16 cellular contexts compared by ENCODE assay signal in the genomic region with DNA sequence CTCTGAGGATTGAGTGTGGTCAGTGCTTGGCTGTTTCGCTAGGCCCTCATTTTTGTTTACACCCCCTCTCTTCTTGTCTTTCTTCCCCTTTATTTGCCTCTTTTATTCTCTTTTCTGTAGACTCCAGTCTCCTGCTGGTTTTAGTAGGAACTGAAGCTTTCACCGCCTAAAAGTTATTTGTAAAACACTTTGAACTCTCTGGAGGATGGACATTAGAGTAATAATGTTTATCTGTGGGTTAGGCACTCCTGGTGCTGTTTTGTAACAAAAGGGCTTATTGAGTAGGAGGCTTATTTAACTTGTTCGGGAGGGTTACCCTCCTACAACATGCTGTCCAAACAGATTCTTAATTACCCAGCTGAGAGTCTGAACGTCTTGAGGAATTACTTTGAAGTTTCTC. TPM values are rescaled to one million over a fixed set of nuclear protein-coding genes. Genes with fewer than 3 reads are reported as not detected.
DNase-seq lines count a peak whose midpoint lies in the region; FAIRE-seq and TF ChIP-seq lines count a peak whose summit lies in the region.
"Had no signal": no experiment of that assay in that cellular context is flagged by ENCODE, and none has a peak within 500 bp of the region (broad histone marks: within the 10 kb centered on the region; RNA-seq: fewer than 3 reads in every experiment).

No MANE protein-coding gene starts in this region.

- peak; percentile 43 for TF ChIP-seq CTCF in HFFc6 (IDR thresholded peaks at IDR 0.05)
- TF ChIP-seq CTCF in prostate gland (IDR thresholded peaks at IDR 0.05), result no peak

- TF ChIP-seq POLR2A in prostate gland (IDR thresholded peaks at IDR 0.05), result no peak
- no peak for TF ChIP-seq POLR2A in GM12891 (IDR thresholded peaks at IDR 0.05; ENCODE audit: low read depth, low read length)

- intact Hi-C loops in prostate gland (cut with DNase I), result loop anchor here (5.0 kb wide), 2 partner anchors 102 to 132 kb away; no protein-coding TSS in a partner anchor

- H3K4me1 Mint-ChIP-seq in HFFc6 (ENCODE audit: low read depth), result peaks cover 54% of the 10 kb centered on the region

- H3K27ac ChIP-seq in mesodermal cell (ENCODE audit: low read depth, low read length, severe bottlenecking) (peak overlapping the region; percentile 16), prostate gland (no peak overlapping the region)
- H3K27ac ChIP-seq: C4-2B had no signal

- peaks cover 2% of the 10 kb centered on the region; the same call in 1 of the 2 replicates for H3K27me3 Mint-ChIP-seq in HFFc6 (ENCODE audit: insufficient read depth)

- no peak for FAIRE-seq in GM12891 (lab: Jason Lieb, UNC)

- H3K9me3 ChIP-seq in mesodermal cell (ENCODE audit: control insufficient read depth, low read length), result no peaks in the 10 kb centered on the region
- H3K9me3 ChIP-seq in prostate gland, result no peaks in the 10 kb centered on the region

- no peaks in the 10 kb centered on the region for H3K9me3 Mint-ChIP-seq in HFFc6
- H3K9me3 Mint-ChIP-seq: activated naive CD8-positive, alpha-beta T cell treated with anti-CD3 and anti-CD28 coated beads for 36 hours; dendritic cell treated with granulocyte-macrophage colony-stimulating factor and Interleukin-4, amounts not matched to agents 40 ng/mL and 50 ng/mL, for 4 days; stimulated activated naive B cell treated with anti-CD40 and anti-IgM and Interleukin-4, amounts not matched to agents 10 μg/mL and 1 μg/mL and 100 μg/mL, for 72 hours had no signal

- H3K4me3 Mint-ChIP-seq in HFFc6, result no peak overlapping the region
- H3K4me3 Mint-ChIP-seq: dendritic cell treated with granulocyte-macrophage colony-stimulating factor and Interleukin-4, amounts not matched to agents 40 ng/mL and 50 ng/mL, for 4 days; stimulated activated naive B cell treated with anti-CD40 and anti-IgM and Interleukin-4, amounts not matched to agents 10 μg/mL and 1 μg/mL and 100 μg/mL, for 72 hours had no signal

- DNase-seq in CD1c-positive myeloid dendritic cell (ENCODE audit: extremely low spot score), result peak; percentile 52
- no peak for DNase-seq in HFFc6
- DNase-seq in amniotic epithelial cell (ENCODE audit: low read depth), result peak; percentile 59
- DNase-seq in prostate gland (ENCODE audit: low spot score), result no peak
- DNase-seq in stimulated activated CD4-positive, alpha-beta T cell treated with anti-CD3 and anti-CD28 coated beads, Interleukin-2, amount 100 ng/mL, for 48 hours, result no peak
- DNase-seq in NCI-H1105 treated with DMSO at 0.1 percent for 48 hours (lab: John Stamatoyannopoulos, UW), result no peak
- DNase-seq in GM12891 (ENCODE audit: insufficient read length, low spot score), result no peak
- DNase-seq: activated naive CD8-positive, alpha-beta T cell treated with anti-CD3 and anti-CD28 coated beads for 36 hours; left ventricle myocardium superior; NCI-H1694 treated with DMSO at 0.1 percent for 48 hours; NK-92 treated with Interleukin-12 subunit alpha and Interleukin-12 subunit beta, amount 100 ng/mL, for 24 hours; occipital lobe; stimulated activated naive B cell treated with anti-CD40 and anti-IgM and Interleukin-4, amounts not matched to agents 10 μg/mL and 1 μg/mL and 100 μg/mL, for 72 hours had no signal

- H3K4me3 ChIP-seq in mesodermal cell (ENCODE audit: extremely low read depth, insufficient read depth, low read length, poor library complexity, severe bottlenecking), result no peak overlapping the region
- H3K4me3 ChIP-seq in prostate gland, result no peak overlapping the region

- no peaks in the 10 kb centered on the region for H3K27me3 ChIP-seq in prostate gland (replicated peaks; ENCODE audit: insufficient read depth)

- H3K36me3 Mint-ChIP-seq in HFFc6 (ENCODE audit: low read depth), result no peaks in the 10 kb centered on the region
- H3K36me3 Mint-ChIP-seq: activated naive CD8-positive, alpha-beta T cell treated with anti-CD3 and anti-CD28 coated beads for 36 hours; stimulated activated naive B cell treated with anti-CD40 and anti-IgM and Interleukin-4, amounts not matched to agents 10 μg/mL and 1 μg/mL and 100 μg/mL, for 72 hours had no signal

- H3K36me3 ChIP-seq in mesodermal cell (ENCODE audit: control insufficient read depth, insufficient read depth, low read length), result no peaks in the 10 kb centered on the region
- no peaks in the 10 kb centered on the region for H3K36me3 ChIP-seq in prostate gland

- WGBS in mesodermal cell (ENCODE audit: insufficient coverage in 2 of 2), 2 experiments, result 80% methylated on average over 1 of the region's 4 CpGs; no CpG with 5 or more reads in 1 of the 2 experiments
- WGBS in prostate gland, result 68% methylated on average over 4 of the region's 4 CpGs

- peaks cover 28% of the 10 kb centered on the region for H3K4me1 ChIP-seq in mesodermal cell (ENCODE audit: control insufficient read depth, insufficient read depth, low read length, poor library complexity, severe bottlenecking)
- peaks cover 2% of the 10 kb centered on the region for H3K4me1 ChIP-seq in prostate gland (replicated peaks)

- no peak overlapping the region for H3K27ac Mint-ChIP-seq in HFFc6
- H3K27ac Mint-ChIP-seq: activated naive CD8-positive, alpha-beta T cell treated with anti-CD3 and anti-CD28 coated beads for 36 hours; dendritic cell treated with granulocyte-macrophage colony-stimulating factor and Interleukin-4, amounts not matched to agents 40 ng/mL and 50 ng/mL, for 4 days; stimulated activated naive B cell treated with anti-CD40 and anti-IgM and Interleukin-4, amounts not matched to agents 10 μg/mL and 1 μg/mL and 100 μg/mL, for 72 hours had no signal

TF ChIP-seq in GM12891, 5 proteins besides CTCF, POLR2A, EP300 and RAD21:
- TF ChIP-seq SPI1 (IDR thresholded peaks at IDR 0.05; ENCODE audit: low read depth, low read length) (no peak), POU2F2 (IDR thresholded peaks at IDR 0.05; ENCODE audit: low read depth, low read length) (no peak), POLR2AphosphoS5 (IDR thresholded peaks at IDR 0.05; ENCODE audit: low read depth, low read length) (no peak), PAX5 (IDR thresholded peaks at IDR 0.05; ENCODE audit: insufficient read depth, low read length, severe bottlenecking) (no peak), TAF1 (IDR thresholded peaks at IDR 0.05; ENCODE audit: low read depth, low read length) (no peak)

RNA-seq across cellular contexts. Expression of gene ARHGAP10, which starts 1.6 kb away (rescaled TPM):
- total RNA-seq in HFFc6 (2021; fragmentation: NEBNext Ultra II Directional; extraction: Animal tissue kit (Norgen Biotek cat#: 25700)), result 10 to 100 TPM; 31.1 to 37.1 (median 32.3) TPM
- 13.1 TPM for polyA plus RNA-seq in mesodermal cell (2013, experiment 1 of 2)
- 16.7 TPM for polyA plus RNA-seq in mesodermal cell (2013, experiment 2 of 2)
- total RNA-seq in prostate gland, result 10 to 100 TPM; 30.3 to 69.6 TPM
- 13.3 TPM for polyA plus RNA-seq in GM12891 (2012; ENCODE audit: low read depth, missing spikeins)

RNA-seq across cellular contexts. Expression of gene PRMT9, which starts 46.4 kb away (rescaled TPM):
- total RNA-seq in HFFc6 (2021; fragmentation: NEBNext Ultra II Directional; extraction: Animal tissue kit (Norgen Biotek cat#: 25700)), result 1 to 10 TPM; 6.5 to 8.5 (median 7.3) TPM
- polyA plus RNA-seq in mesodermal cell (2013, experiment 1 of 2), result 7.8 TPM
- polyA plus RNA-seq in mesodermal cell (2013, experiment 2 of 2), result 6.7 TPM
- 10 to 100 TPM; 10.4 to 15.7 TPM for total RNA-seq in prostate gland
- polyA plus RNA-seq in GM12891 (2012; ENCODE audit: low read depth, missing spikeins), result 3.9 TPM

Comparison
In these comparisons a context has a peak if more than half of its experiments do, and no peak if none do; other contexts are left out.
1. DNase-seq: peak in CD1c-positive myeloid dendritic cell (single experiment) and amniotic epithelial cell (single experiment); none in HFFc6 (single experiment), prostate gland (single experiment), stimulated activated CD4-positive, alpha-beta T cell treated with anti-CD3 and anti-CD28 coated beads, Interleukin-2, amount 100 ng/mL, for 48 hours (0 of 2), NCI-H1105 treated with DMSO at 0.1 percent for 48 hours (single experiment) and GM12891 (single experiment).